Comparison of ENCODE assay signal across 1 cellular context in the genomic region with DNA sequence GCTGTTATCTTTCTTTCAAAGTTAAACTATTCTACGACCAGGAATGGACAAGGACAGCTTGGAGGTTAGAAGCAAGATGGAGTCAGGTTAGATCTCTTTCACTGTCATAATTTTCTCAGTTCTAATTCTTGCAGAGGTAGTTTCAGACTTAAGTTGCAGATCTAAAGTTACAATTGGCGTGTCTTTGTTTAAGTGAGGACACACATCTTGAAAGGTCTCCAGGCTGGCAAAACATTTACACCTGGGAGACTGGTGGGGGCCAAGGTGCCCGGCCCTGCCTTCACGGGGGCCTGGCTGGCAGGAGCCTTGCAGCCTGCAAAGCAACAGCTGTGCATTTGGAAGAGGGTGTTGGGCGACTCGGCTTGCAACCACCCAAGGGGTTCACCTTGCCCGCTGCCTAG.
TF ChIP-seq lines count a peak whose summit lies in the region.

No MANE protein-coding gene starts in this region.

TF ChIP-seq in GM23338, 12 proteins besides CTCF, POLR2A, EP300 and RAD21:
- no peak for TF ChIP-seq STAT1 (IDR thresholded peaks at IDR 0.05; ENCODE audit: unreplicated experiment)
- no peak for TF ChIP-seq ZNF114 (CRISPR knock-in tag; IDR thresholded peaks at IDR 0.05)
TF ChIP-seq in GM23338: peak in this region for 0.
